8 cellular contexts compared by ENCODE assay signal in the genomic region with DNA sequence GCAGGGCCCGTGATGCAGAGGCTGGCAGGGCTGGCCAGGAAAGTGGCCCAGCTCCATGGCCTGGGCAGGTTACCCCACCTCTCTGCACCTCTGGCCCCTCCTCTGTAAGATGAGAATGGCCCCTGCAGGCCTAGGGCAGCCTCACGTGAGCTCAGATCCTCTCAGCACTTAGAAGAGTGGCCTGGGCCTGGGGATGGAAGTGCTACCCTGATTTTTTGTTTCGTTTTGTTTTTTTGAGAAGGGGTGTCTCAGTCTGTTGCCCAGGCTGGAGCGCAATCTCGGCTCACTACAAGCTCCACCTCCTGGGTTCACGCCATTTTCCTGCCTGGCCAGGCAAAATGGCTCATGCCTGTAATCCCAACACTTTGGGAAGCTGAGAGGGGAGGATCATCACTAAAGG. TPM values are rescaled to one million over a fixed set of nuclear protein-coding genes. Genes with fewer than 3 reads are reported as not detected.
DNase-seq lines count a peak whose midpoint lies in the region; TF ChIP-seq lines count a peak whose summit lies in the region.

No MANE protein-coding gene starts in this region.

- peak overlapping the region; percentile 57 for H3K27ac ChIP-seq in CD8-positive, alpha-beta memory T cell (ENCODE audit: low read depth, low read length)
- H3K27ac ChIP-seq in adrenal gland (no peak overlapping the region), tibial artery (no peak overlapping the region)

- H3K27ac Mint-ChIP-seq in CD8-positive, alpha-beta memory T cell, result peak overlapping the region; percentile 93 to 99 (median 96)
- peak overlapping the region; percentile 97 for H3K27ac Mint-ChIP-seq in activated CD4-positive, alpha-beta memory T cell treated with anti-CD3 and anti-CD28 coated beads, Interleukin-2, amount 10 ng/mL, durations not matched to agents 7 days and 5 days
- peak overlapping the region; percentile 87 for H3K27ac Mint-ChIP-seq in mesothelial cell of epicardium

- POLR2A ChIA-PET in CD8-positive, alpha-beta memory T cell (lab: Charles Lee), result interaction anchor here (0.5 to 1.4 kb wide), 4 partner anchors 10 to 20 kb away, joined by 3 to 7 read pairs (median 4); a partner anchor contains a TSS
- POLR2A ChIA-PET in activated CD4-positive, alpha-beta memory T cell treated with anti-CD3 and anti-CD28 coated beads, Interleukin-2, amount 10 ng/mL, durations not matched to agents 7 days and 5 days (lab: Charles Lee), result interaction anchor here (0.9 to 4.7 kb wide), 10 partner anchors 8 to 392 kb away, joined by 3 to 48 read pairs (median 4); a partner anchor contains a TSS

- peaks cover 0 to 2% of the 10 kb centered on the region in 2 donors for H3K27me3 Mint-ChIP-seq in CD8-positive, alpha-beta memory T cell
- H3K27me3 Mint-ChIP-seq in activated CD4-positive, alpha-beta memory T cell treated with anti-CD3 and anti-CD28 coated beads, Interleukin-2, amount 10 ng/mL, durations not matched to agents 7 days and 5 days, result no peaks in the 10 kb centered on the region
- H3K27me3 Mint-ChIP-seq in mesothelial cell of epicardium (ENCODE audit: low read depth), result no peaks in the 10 kb centered on the region

- H3K4me3 Mint-ChIP-seq in CD8-positive, alpha-beta memory T cell, result peak overlapping the region; percentile 29 to 87 (median 73)
- peak overlapping the region; percentile 94 for H3K4me3 Mint-ChIP-seq in activated CD4-positive, alpha-beta memory T cell treated with anti-CD3 and anti-CD28 coated beads, Interleukin-2, amount 10 ng/mL, durations not matched to agents 7 days and 5 days
- H3K4me3 Mint-ChIP-seq in mesothelial cell of epicardium, result no peak overlapping the region

- 78 to 85% (median 83%) methylated on average over 6 of the region's 6 CpGs for WGBS in adrenal gland, 4 donors

- intact Hi-C loops in adrenal gland (cut with DNase I) (no loop called here), tibial artery (cut with DNase I; ENCODE audit: low total_unique reads) (no loop called here), head of caudate nucleus (cut with DNase I) (no loop called here)

- no peaks in the 10 kb centered on the region for H3K9me3 Mint-ChIP-seq in CD8-positive, alpha-beta memory T cell
- no peaks in the 10 kb centered on the region for H3K9me3 Mint-ChIP-seq in activated CD4-positive, alpha-beta memory T cell treated with anti-CD3 and anti-CD28 coated beads, Interleukin-2, amount 10 ng/mL, durations not matched to agents 7 days and 5 days
- no peaks in the 10 kb centered on the region for H3K9me3 Mint-ChIP-seq in mesothelial cell of epicardium

- TF ChIP-seq CTCF in mesothelial cell of epicardium (IDR thresholded peaks at IDR 0.05; ENCODE audit: unreplicated experiment) (no peak), adrenal gland (IDR thresholded peaks at IDR 0.05) (no peak), tibial artery (IDR thresholded peaks at IDR 0.05) (no peak)

- no peak for DNase-seq in CD8-positive, alpha-beta memory T cell
- peak; percentile 38 for DNase-seq in activated CD4-positive, alpha-beta memory T cell treated with anti-CD3 and anti-CD28 coated beads, Interleukin-2, amount 10 ng/mL, durations not matched to agents 7 days and 5 days
- DNase-seq in mesothelial cell of epicardium (ENCODE audit: low spot score in 2 of 2, unreplicated experiment in 2 of 2) (no peak), adrenal gland (no peak), NCI-H526 (lab: John Stamatoyannopoulos, UW) (no peak), tibial artery (no peak), head of caudate nucleus (no peak)

- H3K4me1 Mint-ChIP-seq in CD8-positive, alpha-beta memory T cell, result peaks cover 68 to 81% (median 72%) of the 10 kb centered on the region in 3 donors
- peaks cover 82% of the 10 kb centered on the region for H3K4me1 Mint-ChIP-seq in activated CD4-positive, alpha-beta memory T cell treated with anti-CD3 and anti-CD28 coated beads, Interleukin-2, amount 10 ng/mL, durations not matched to agents 7 days and 5 days
- H3K4me1 Mint-ChIP-seq in mesothelial cell of epicardium, result peaks cover 12% of the 10 kb centered on the region

- CTCF ChIA-PET in CD8-positive, alpha-beta memory T cell (lab: Charles Lee), result interaction anchor here (0.8 to 2.2 kb wide), 4 partner anchors 17 to 228 kb away, joined by 3 to 4 read pairs (median 4); no protein-coding TSS in a partner anchor
- CTCF ChIA-PET in activated CD4-positive, alpha-beta memory T cell treated with anti-CD3 and anti-CD28 coated beads, Interleukin-2, amount 10 ng/mL, durations not matched to agents 7 days and 5 days (lab: Charles Lee), result interaction anchor here (0.7 to 2.9 kb wide), 5 partner anchors 12 to 228 kb away, joined by 3 to 12 read pairs (median 4); no protein-coding TSS in a partner anchor

- H3K36me3 ChIP-seq in CD8-positive, alpha-beta memory T cell (ENCODE audit: insufficient read depth, low read length), result no peaks in the 10 kb centered on the region
- no peaks in the 10 kb centered on the region for H3K36me3 ChIP-seq in adrenal gland (replicated peaks in 1 of 2)
- H3K36me3 ChIP-seq in tibial artery, result no peaks in the 10 kb centered on the region

- TF ChIP-seq POLR2A in GM18526 (IDR thresholded peaks at IDR 0.05; ENCODE audit: extremely low read depth, insufficient read length), result peak; percentile 44
- no peak for TF ChIP-seq POLR2A in adrenal gland (IDR thresholded peaks at IDR 0.05)

- peaks cover 72% of the 10 kb centered on the region for H3K4me1 ChIP-seq in CD8-positive, alpha-beta memory T cell (ENCODE audit: insufficient read depth, low read length)
- H3K4me1 ChIP-seq in adrenal gland (replicated peaks in 1 of 2) (no peaks in the 10 kb centered on the region), tibial artery (peaks cover 0 to 4% (median 0%) of the 10 kb centered on the region in 4 donors)

- H3K27me3 ChIP-seq in CD8-positive, alpha-beta memory T cell (ENCODE audit: insufficient read depth, low read length, poor library complexity, severe bottlenecking), result no peaks in the 10 kb centered on the region
- H3K27me3 ChIP-seq in adrenal gland, result no peaks in the 10 kb centered on the region
- H3K27me3 ChIP-seq in tibial artery, result peaks cover 0 to 9% of the 10 kb centered on the region in 2 donors

- no peaks in the 10 kb centered on the region for H3K36me3 Mint-ChIP-seq in CD8-positive, alpha-beta memory T cell
- H3K36me3 Mint-ChIP-seq in activated CD4-positive, alpha-beta memory T cell treated with anti-CD3 and anti-CD28 coated beads, Interleukin-2, amount 10 ng/mL, durations not matched to agents 7 days and 5 days (ENCODE audit: low read depth), result peaks cover 35% of the 10 kb centered on the region
- no peaks in the 10 kb centered on the region for H3K36me3 Mint-ChIP-seq in mesothelial cell of epicardium

- H3K4me3 ChIP-seq in CD8-positive, alpha-beta memory T cell (ENCODE audit: low read length), result peak overlapping the region; percentile 21
- no peak overlapping the region for H3K4me3 ChIP-seq in adrenal gland
- no peak overlapping the region for H3K4me3 ChIP-seq in tibial artery

- no peaks in the 10 kb centered on the region for H3K9me3 ChIP-seq in CD8-positive, alpha-beta memory T cell (ENCODE audit: low read length)
- H3K9me3 ChIP-seq in adrenal gland (replicated peaks in 1 of 3) (no peaks in the 10 kb centered on the region), tibial artery (no peaks in the 10 kb centered on the region)

RNA-seq across cellular contexts. Expression of a gene that starts 1.0 kb away (rescaled TPM):
- total RNA-seq in CD8-positive, alpha-beta memory T cell, result 10 to 100 TPM; 10.8 to 11.0 TPM
- 11.7 TPM for polyA plus RNA-seq in CD8-positive, alpha-beta memory T cell
- total RNA-seq in activated CD4-positive, alpha-beta memory T cell treated with anti-CD3 and anti-CD28 coated beads, Interleukin-2, amount 10 ng/mL, durations not matched to agents 7 days and 5 days, result 100 to 1,000 TPM; 126 to 128 TPM
- total RNA-seq in mesothelial cell of epicardium (0.49 TPM in 1 of 3 replicates, not detected in the others), adrenal gland (1 to 10 TPM in 2 of 8 donors, under 1 TPM in 4, not detected in 2; 0.32 to 8.6 (median 0.74) TPM)
- 1 to 10 TPM in 1 of 3 donors, under 1 TPM in 2; 0.15 to 1.8 (median 0.51) TPM for polyA plus RNA-seq in adrenal gland

RNA-seq across cellular contexts. Expression of a gene that starts 21.0 kb away (rescaled TPM):
- 100 to 1,000 TPM; 158 to 165 TPM for total RNA-seq in CD8-positive, alpha-beta memory T cell
- 256 TPM for polyA plus RNA-seq in CD8-positive, alpha-beta memory T cell
- total RNA-seq in activated CD4-positive, alpha-beta memory T cell treated with anti-CD3 and anti-CD28 coated beads, Interleukin-2, amount 10 ng/mL, durations not matched to agents 7 days and 5 days, result 100 to 1,000 TPM; 145 to 146 TPM
- total RNA-seq in mesothelial cell of epicardium (5.5 to 6.7 TPM (median 6.1 TPM) in 3 replicates), adrenal gland (10 to 100 TPM; 11.1 to 29.3 (median 16.3) TPM)
- 10 to 100 TPM; 11.6 to 19.4 (median 16.3) TPM for polyA plus RNA-seq in adrenal gland

RNA-seq across cellular contexts. Expression of a gene that starts 54.5 kb away (rescaled TPM):
- 10 to 100 TPM; 26.1 to 26.4 TPM for total RNA-seq in CD8-positive, alpha-beta memory T cell
- polyA plus RNA-seq in CD8-positive, alpha-beta memory T cell, result 29.7 TPM
- 10 to 100 TPM; 24.9 to 25.0 TPM for total RNA-seq in activated CD4-positive, alpha-beta memory T cell treated with anti-CD3 and anti-CD28 coated beads, Interleukin-2, amount 10 ng/mL, durations not matched to agents 7 days and 5 days
- 10.7 to 13.2 TPM (median 11.0 TPM) in 3 replicates for total RNA-seq in mesothelial cell of epicardium
- total RNA-seq in adrenal gland, result 10 to 100 TPM; 30.3 to 89.2 (median 63.2) TPM
- polyA plus RNA-seq in adrenal gland, result 10 to 100 TPM; 11.8 to 52.4 (median 26.3) TPM

RNA-seq across cellular contexts. Expression of a gene that starts 57.4 kb away (rescaled TPM):
- 10 to 100 TPM; 28.4 to 30.1 TPM for total RNA-seq in CD8-positive, alpha-beta memory T cell
- 20.5 TPM for polyA plus RNA-seq in CD8-positive, alpha-beta memory T cell
- total RNA-seq in activated CD4-positive, alpha-beta memory T cell treated with anti-CD3 and anti-CD28 coated beads, Interleukin-2, amount 10 ng/mL, durations not matched to agents 7 days and 5 days, result 10 to 100 TPM; 36.4 to 42.2 TPM
- total RNA-seq in mesothelial cell of epicardium (19.0 to 23.8 TPM (median 21.4 TPM) in 3 replicates), adrenal gland (10 to 100 TPM in 6 of 8 donors, 1 to 10 TPM in 2; 7.0 to 22.1 (median 11.0) TPM)
- 10 to 100 TPM in 2 of 3 donors, 1 to 10 TPM in 1; 8.6 to 20.2 (median 12.9) TPM for polyA plus RNA-seq in adrenal gland

Comparison
In these comparisons a context has a peak if more than half of its experiments do, and no peak if none do; other contexts are left out.
1. RNA of a gene that starts 1.0 kb away (total RNA-seq): 126 to 128 TPM in activated CD4-positive, alpha-beta memory T cell treated with anti-CD3 and anti-CD28 coated beads, Interleukin-2, amount 10 ng/mL, durations not matched to agents 7 days and 5 days; 10.8 to 11.0 TPM in CD8-positive, alpha-beta memory T cell, 0.32 to 8.6 TPM in adrenal gland and 0.49 TPM in mesothelial cell of epicardium; every median in the first group is over 10 times any median in the second.
2. RNA of a gene that starts 21.0 kb away (total RNA-seq): 158 to 165 TPM in CD8-positive, alpha-beta memory T cell and 145 to 146 TPM in activated CD4-positive, alpha-beta memory T cell treated with anti-CD3 and anti-CD28 coated beads, Interleukin-2, amount 10 ng/mL, durations not matched to agents 7 days and 5 days; 11.1 to 29.3 TPM in adrenal gland and 5.5 to 6.7 TPM in mesothelial cell of epicardium; every median in the first group is over 4 times any median in the second.
3. Peak in every context shown above with its lines, with median percentiles within 50 percentile points of each other: H3K27ac Mint-ChIP-seq.